In the genomic region with DNA sequence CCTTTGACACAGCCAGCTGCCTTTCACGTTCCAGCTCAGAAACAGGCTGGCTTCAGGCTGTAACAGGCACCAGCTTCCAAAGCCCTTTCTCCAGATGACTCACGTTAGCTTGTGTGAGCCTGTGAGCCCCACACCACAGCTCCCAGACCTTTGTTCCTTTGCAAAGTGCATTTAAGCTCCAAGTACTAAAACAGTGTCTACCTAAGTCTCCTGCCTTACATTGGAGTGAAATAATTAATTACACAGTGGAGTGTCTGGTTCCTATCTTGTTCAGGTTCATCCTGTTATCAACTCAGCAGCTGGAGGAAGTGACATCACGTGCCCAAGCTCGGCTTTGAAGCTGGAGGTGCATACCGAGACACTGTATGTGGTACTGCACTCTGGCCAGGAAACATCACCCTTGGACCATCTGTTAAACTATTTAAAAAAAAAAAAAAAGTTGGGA, we compare ENCODE assay signal across 1 cellular context.
TF ChIP-seq lines count a peak whose summit lies in the region.

No MANE protein-coding gene starts in this region.

TF ChIP-seq in WTC11, 78 proteins besides CTCF, POLR2A, EP300 and RAD21 (continued from another document):
- TF ChIP-seq SMAD3 (CRISPR knock-in tag; IDR thresholded peaks at IDR 0.05; ENCODE audit: borderline replicate concordance) (no peak), AFF4 (CRISPR knock-in tag; IDR thresholded peaks at IDR 0.05; ENCODE audit: borderline replicate concordance) (no peak), ERG (CRISPR knock-in tag; IDR thresholded peaks at IDR 0.05) (no peak), SMAD4 (CRISPR knock-in tag; IDR thresholded peaks at IDR 0.05) (no peak), SOX15 (CRISPR knock-in tag; IDR thresholded peaks at IDR 0.05) (no peak), NR1H2 (CRISPR knock-in tag; IDR thresholded peaks at IDR 0.05) (no peak), GTF2I (CRISPR knock-in tag; conservative IDR thresholded peaks at IDR 0.05) (no peak), TEAD4 (CRISPR knock-in tag; IDR thresholded peaks at IDR 0.05) (no peak), HMGA2 (CRISPR knock-in tag; IDR thresholded peaks at IDR 0.05) (no peak)
- TF ChIP-seq, protein P1, sequence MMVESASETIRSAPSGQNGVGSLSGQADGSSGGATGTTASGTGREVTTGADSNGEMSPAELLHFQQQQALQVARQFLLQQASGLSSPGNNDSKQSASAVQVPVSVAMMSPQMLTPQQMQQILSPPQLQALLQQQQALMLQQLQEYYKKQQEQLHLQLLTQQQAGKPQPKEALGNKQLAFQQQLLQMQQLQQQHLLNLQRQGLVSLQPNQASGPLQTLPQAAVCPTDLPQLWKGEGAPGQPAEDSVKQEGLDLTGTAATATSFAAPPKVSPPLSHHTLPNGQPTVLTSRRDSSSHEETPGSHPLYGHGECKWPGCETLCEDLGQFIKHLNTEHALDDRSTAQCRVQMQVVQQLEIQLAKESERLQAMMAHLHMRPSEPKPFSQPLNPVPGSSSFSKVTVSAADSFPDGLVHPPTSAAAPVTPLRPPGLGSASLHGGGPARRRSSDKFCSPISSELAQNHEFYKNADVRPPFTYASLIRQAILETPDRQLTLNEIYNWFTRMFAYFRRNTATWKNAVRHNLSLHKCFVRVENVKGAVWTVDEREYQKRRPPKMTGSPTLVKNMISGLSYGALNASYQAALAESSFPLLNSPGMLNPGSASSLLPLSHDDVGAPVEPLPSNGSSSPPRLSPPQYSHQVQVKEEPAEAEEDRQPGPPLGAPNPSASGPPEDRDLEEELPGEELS (CRISPR knock-in tag; IDR thresholded peaks at IDR 0.05), result no peak
